31 cellular contexts compared by ENCODE assay signal in the genomic region with DNA sequence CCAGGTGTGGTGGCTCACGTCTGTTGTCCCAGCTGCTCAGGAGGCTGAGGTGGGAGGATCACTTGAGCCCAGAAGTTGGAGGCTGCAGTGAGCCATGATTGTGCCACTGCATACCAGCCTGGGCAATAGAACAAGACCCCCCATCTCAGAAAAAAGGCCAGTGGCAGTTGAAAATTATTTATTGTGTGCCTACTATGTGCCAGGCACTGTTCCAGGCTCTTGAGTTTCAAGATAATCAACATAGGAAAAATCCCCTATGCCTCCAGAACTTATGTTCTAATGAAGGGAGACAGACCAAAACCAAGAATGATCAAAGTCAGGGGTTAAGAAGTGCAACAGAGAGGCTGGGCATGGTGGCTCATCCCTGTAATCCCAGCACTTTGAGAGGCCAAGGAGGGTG. TPM values are rescaled to one million over a fixed set of nuclear protein-coding genes. Genes with fewer than 3 reads are reported as not detected.
DNase-seq lines count a peak whose midpoint lies in the region; ATAC-seq, FAIRE-seq and TF ChIP-seq lines count a peak whose summit lies in the region.
"Had no signal": no experiment of that assay in that cellular context is flagged by ENCODE, and none has a peak within 500 bp of the region (broad histone marks: within the 10 kb centered on the region; RNA-seq: fewer than 3 reads in every experiment).

No MANE protein-coding gene starts in this region.

- TF ChIP-seq CTCF in HepG2 (CRISPR knock-in tag; IDR thresholded peaks at IDR 0.05) (no peak), right lobe of liver (IDR thresholded peaks at IDR 0.05) (no peak), K562 (IDR thresholded peaks at IDR 0.05 in 2 of 3, conservative IDR thresholded peaks at IDR 0.05 in 1 of 3; ENCODE audit: insufficient read depth in 2 of 3, low read depth in 1 of 3, low read length in 3 of 3) (no peak)

- TF ChIP-seq POLR2A in HepG2 (IDR thresholded peaks at IDR 0.05; ENCODE audit: insufficient read depth in 1 of 2, low read depth in 2 of 2, low read length in 2 of 2) (no peak), right lobe of liver (IDR thresholded peaks at IDR 0.05) (no peak), K562 (conservative IDR thresholded peaks at IDR 0.05) (no peak)

- H3K27me3 ChIP-seq in HepG2 (ENCODE audit: control insufficient read depth in 1 of 2, insufficient read depth in 2 of 2, low read length in 2 of 2) (no peaks in the 10 kb centered on the region; a peak in 1 of 5 replicates), right lobe of liver (no peaks in the 10 kb centered on the region), K562 (ENCODE audit: control insufficient read depth in 2 of 2, insufficient read depth in 2 of 2, low read length in 2 of 2) (peaks cover 13 to 29% of the 10 kb centered on the region in 2 experiments; a peak in 3 of 5 replicates)
- H3K27me3 ChIP-seq: BE2C; BLaER1; BLaER1 treated with 17β-estradiol and CSF1 and Interleukin-3, amounts not matched to agents 10 nM and 100 nM had no signal

- no peak for TF ChIP-seq EP300 in HepG2 (IDR thresholded peaks at IDR 0.05; ENCODE audit: low read depth in 2 of 2, low read length in 2 of 2)
- TF ChIP-seq EP300 in HepG2 (CRISPR knock-in tag; IDR thresholded peaks at IDR 0.05; ENCODE audit: borderline replicate concordance) = no peak
- no peak for TF ChIP-seq EP300 in K562 (IDR thresholded peaks at IDR 0.05; ENCODE audit: low read length)

- BruUV-seq in HepG2 (replicated peaks; lab: Mats Ljungman, UMichigan) (no TSS peak), K562 (replicated peaks; lab: Mats Ljungman, UMichigan) (no TSS peak)

- H2AFZ ChIP-seq in HepG2 (ENCODE audit: low read length) (no peak overlapping the region), K562 (ENCODE audit: low read depth, low read length) (no peak overlapping the region)

- H3K79me2 ChIP-seq in HepG2 (ENCODE audit: insufficient read depth, low read length) = no peaks in the 10 kb centered on the region
- H3K79me2 ChIP-seq in K562 (ENCODE audit: control insufficient read depth, insufficient read depth, low read length) = no peaks in the 10 kb centered on the region

- H3K4me2 ChIP-seq in HepG2 (ENCODE audit: low read depth, low read length) (no peak overlapping the region), K562 (ENCODE audit: insufficient read depth, low read length) (no peak overlapping the region)
- H3K4me2 ChIP-seq: A549; BLaER1; BLaER1 treated with 17β-estradiol and CSF1 and Interleukin-3, amounts not matched to agents 10 nM and 100 nM had no signal

- FAIRE-seq in HepG2 (lab: Jason Lieb, UNC) (no peak), K562 (lab: Jason Lieb, UNC) (no peak)
- FAIRE-seq: A204.1, A549, D721Med had no signal

- TF ChIP-seq RAD21 in HepG2 (CRISPR knock-in tag; IDR thresholded peaks at IDR 0.05) = no peak
- no peak for TF ChIP-seq RAD21 in K562 (CRISPR knock-in tag; conservative IDR thresholded peaks at IDR 0.05 in 1 of 2, IDR thresholded peaks at IDR 0.05 in 1 of 2)

- H3K36me3 ChIP-seq in HepG2 (replicated peaks in 1 of 2; ENCODE audit: control insufficient read depth in 1 of 2, insufficient read depth in 2 of 2, low read length in 2 of 2) (no peaks in the 10 kb centered on the region), right lobe of liver (no peaks in the 10 kb centered on the region), K562 (ENCODE audit: control insufficient read depth, insufficient read depth, low read length) (no peaks in the 10 kb centered on the region)
- H3K36me3 ChIP-seq: BE2C; BLaER1; BLaER1 treated with 17β-estradiol and CSF1 and Interleukin-3, amounts not matched to agents 10 nM and 100 nM had no signal

- H3K4me1 ChIP-seq in HepG2 (ENCODE audit: insufficient read depth, low read length) = no peaks in the 10 kb centered on the region
- H3K4me1 ChIP-seq in right lobe of liver = no peaks in the 10 kb centered on the region
- H3K4me1 ChIP-seq in K562 (replicated peaks in 1 of 2; ENCODE audit: control insufficient read depth in 2 of 2, insufficient read depth in 2 of 2, low read length in 2 of 2) = no peaks in the 10 kb centered on the region
- H3K4me1 ChIP-seq: A549, BE2C, Caco-2 had no signal

- H3K4me3 ChIP-seq in HepG2 (replicated peaks in 1 of 3; ENCODE audit: insufficient read depth in 1 of 3, low read depth in 2 of 3, low read length in 3 of 3) = no peak overlapping the region
- H3K4me3 ChIP-seq in right lobe of liver = no peak overlapping the region
- no peak overlapping the region for H3K4me3 ChIP-seq in K562
- H3K4me3 ChIP-seq: A549; BLaER1; BLaER1 treated with 17β-estradiol and CSF1 and Interleukin-3, amounts not matched to agents 10 nM and 100 nM had no signal

- ATAC-seq in HepG2 (no peak), right lobe of liver (no peak), K562 (no peak)
- ATAC-seq: A549; CD8-positive, alpha-beta T cell had no signal

- no peak for DNase-seq in HepG2 (ENCODE audit: low spot score)
- DNase-seq in right lobe of liver = no peak
- DNase-seq in K562 (ENCODE audit: extremely low read depth in 1 of 4, low spot score in 3 of 4) = no peak
- no peak for DNase-seq in amygdala (lab: John Stamatoyannopoulos, UW)
- DNase-seq: 8988T; ACHN; AML-193; BE2C; C1 segment of cervical spinal cord; Caco-2; Calu3; CD4-positive, alpha-beta memory T cell; CD4-positive, alpha-beta T cell; CD4-positive, CD25-positive, alpha-beta regulatory T cell; CD8-positive, alpha-beta memory T cell; CD8-positive, alpha-beta T cell; COR-L47; DMS 273 treated with DMSO at 0.1 percent for 48 hours; DMS153; DMS53; DMS79; DMS79 treated with DMSO at 0.1 percent for 48 hours; DND-41; EL had no signal

- in situ Hi-C loops in HepG2 (cut with HindIII; ENCODE audit: extremely low pct_ligation_motif_present, low pct_unique_long_range_greater_than_20kb) = no loop called here
- in situ Hi-C loops in K562 (cut with MboI) = no loop called here

- H3K9me3 ChIP-seq in HepG2 (ENCODE audit: low read length) (peaks cover 8% of the 10 kb centered on the region; the same call in 1 of the 2 replicates), right lobe of liver (no peaks in the 10 kb centered on the region), K562 (replicated peaks; ENCODE audit: control insufficient read depth, insufficient read depth, low read depth, low read length) (no peaks in the 10 kb centered on the region; the same call in 1 of the 2 replicates)
- H3K9me3 ChIP-seq: BE2C had no signal

- H3K9me1 ChIP-seq in K562 (ENCODE audit: control insufficient read depth, insufficient read depth, low read length) = no peaks in the 10 kb centered on the region

- CTCF ChIA-PET in HepG2 (lab: Yijun Ruan, JAX; ENCODE audit: low intra/inter-chr PET ratio, low total read pairs) = no interaction called here
- CTCF ChIA-PET in K562 (lab: Yijun Ruan, JAX; ENCODE audit: low intra/inter-chr PET ratio) = no interaction called here

- intact Hi-C loops in HepG2 (cut with micrococcal nuclease; ENCODE audit: unreplicated experiment) = no loop called here
- intact Hi-C loops in right lobe of liver (cut with DNase I) = no loop called here
- intact Hi-C loops in K562 (cut with micrococcal nuclease) = no loop called here

- H3K27ac ChIP-seq in HepG2 (ENCODE audit: extremely low read length, insufficient read depth, low read length) (no peak overlapping the region), right lobe of liver (no peak overlapping the region), K562 (ENCODE audit: extremely low read depth, low read depth, low read length) (no peak overlapping the region)
- H3K27ac ChIP-seq: 22Rv1; A549; BLaER1; BLaER1 treated with 17β-estradiol and CSF1 and Interleukin-3, amounts not matched to agents 10 nM and 100 nM; C4-2B had no signal

- WGBS in HepG2 (ENCODE audit: low lambda C conversion rate) = 25% methylated on average over 1 of the region's 1 CpG
- 33% methylated on average over 1 of the region's 1 CpG for WGBS in right lobe of liver (ENCODE audit: insufficient coverage, low coverage, low lambda C conversion rate, missing lambda C conversion rate)
- 0% methylated on average over 1 of the region's 1 CpG for WGBS in K562 (ENCODE audit: insufficient coverage, low coverage, missing lambda C conversion rate)

- H4K20me1 ChIP-seq in HepG2 (ENCODE audit: insufficient read depth, low read length) (no peaks in the 10 kb centered on the region), K562 (replicated peaks; ENCODE audit: control insufficient read depth, insufficient read depth, low read length) (no peaks in the 10 kb centered on the region)
- H4K20me1 ChIP-seq: BLaER1; BLaER1 treated with 17β-estradiol and CSF1 and Interleukin-3, amounts not matched to agents 10 nM and 100 nM had no signal

- POLR2A ChIA-PET in HepG2 (lab: Yijun Ruan, JAX) (no interaction called here), K562 (lab: Yijun Ruan, JAX) (interaction anchor here (0.8 to 1.0 kb wide), 2 partner anchors 10 to 22 kb away, joined by 3 read pairs; no protein-coding TSS in a partner anchor)

- no peak overlapping the region for H3K9ac ChIP-seq in HepG2 (ENCODE audit: insufficient read depth, low read depth, low read length)
- no peak overlapping the region for H3K9ac ChIP-seq in K562 (ENCODE audit: insufficient read depth in 1 of 2, low read depth in 2 of 2, low read length in 2 of 2)
- H3K9ac ChIP-seq: BLaER1; BLaER1 treated with 17β-estradiol and CSF1 and Interleukin-3, amounts not matched to agents 10 nM and 100 nM had no signal

RNA-seq across cellular contexts. Expression of gene LMTK2, which starts 42.4 kb away (rescaled TPM):
- total RNA-seq in HepG2 (2016; rRNA removed; fragmentation: Illumina TruSeq; extraction: Trizol) = 8.1 and 9.5 TPM in 2 replicates
- 2.7 and 3.2 TPM in 2 replicates for total RNA-seq in HepG2 (2016; cell fraction: cytosol; rRNA removed; fragmentation: Illumina TruSeq; extraction: Trizol; ENCODE audit: low read depth)
- 6.1 and 10.1 TPM in 2 replicates for total RNA-seq in HepG2 (2016; cell fraction: insoluble cytoplasmic fraction; rRNA removed; fragmentation: Illumina TruSeq; extraction: Trizol)
- total RNA-seq in HepG2 (2016; cell fraction: membrane; rRNA removed; fragmentation: Illumina TruSeq; extraction: Trizol) = 6.2 and 7.5 TPM in 2 replicates
- total RNA-seq in HepG2 (2016; cell fraction: nucleus; rRNA removed; fragmentation: Illumina TruSeq; extraction: Trizol) = 14.1 and 16.3 TPM in 2 replicates
- 11.7 and 12.1 TPM in 2 replicates for polyA plus RNA-seq in HepG2 (2011; rRNA removed)
- polyA plus RNA-seq in HepG2 (2011; cell fraction: cytosol; rRNA removed) = 7.9 and 8.0 TPM in 2 replicates
- 16.6 and 18.4 TPM in 2 replicates for polyA plus RNA-seq in HepG2 (2011; cell fraction: nucleus; rRNA removed)
- polyA plus RNA-seq in HepG2 (2012) = 10.0 and 10.9 TPM in 2 replicates
- polyA plus RNA-seq in HepG2 (2016; cell fraction: cytosol; fragmentation: Illumina TruSeq; extraction: Trizol; ENCODE audit: low read depth) = 0.40 and 0.69 TPM in 2 replicates
- 4.0 and 4.3 TPM in 2 replicates for polyA plus RNA-seq in HepG2 (2016; cell fraction: insoluble cytoplasmic fraction; fragmentation: Illumina TruSeq; extraction: Trizol; ENCODE audit: low read depth)
- polyA plus RNA-seq in HepG2 (2016; cell fraction: membrane; fragmentation: Illumina TruSeq; extraction: Trizol; ENCODE audit: low read depth) = 0.68 and 0.84 TPM in 2 replicates
- 19.4 and 20.9 TPM in 2 replicates for polyA plus RNA-seq in HepG2 (2016; cell fraction: nucleus; fragmentation: Illumina TruSeq; extraction: Trizol; ENCODE audit: insufficient read depth, low read depth)
- polyA minus RNA-seq in HepG2 (2011; rRNA and poly(A)+ RNA removed; ENCODE audit: low replicate concordance) = 19.1 and 27.7 TPM in 2 replicates
- 24.0 and 26.3 TPM in 2 replicates for polyA minus RNA-seq in HepG2 (2011; cell fraction: cytosol; rRNA and poly(A)+ RNA removed)
- polyA minus RNA-seq in HepG2 (2011; cell fraction: nucleus; rRNA and poly(A)+ RNA removed) = 19.1 and 20.0 TPM in 2 replicates
- 10 to 100 TPM in 5 of 6 experiments, 1 to 10 TPM in 1; 9.4 to 16.7 (median 13.9) TPM for total RNA-seq in right lobe of liver
- total RNA-seq in K562 (2011; cell fraction: chromatin; rRNA removed; ENCODE audit: low replicate concordance) = 21.6 and 22.5 TPM in 2 replicates
- 17.4 and 19.2 TPM in 2 replicates for total RNA-seq in K562 (2011; cell fraction: nucleolus; rRNA removed)
- total RNA-seq in K562 (2011; cell fraction: nucleoplasm; rRNA removed) = 22.9 and 28.6 TPM in 2 replicates
- total RNA-seq in K562 (2014; rRNA removed) = 6.4 and 7.7 TPM in 2 replicates
- total RNA-seq in K562 (2014; rRNA removed; fragmentation: Illumina TruSeq; extraction: Trizol) = 6.3 and 7.1 TPM in 2 replicates
- 7.7 and 7.8 TPM in 2 replicates for total RNA-seq in K562 (2015; rRNA removed; fragmentation: Illumina TruSeq; extraction: Trizol)
- total RNA-seq in K562 (2021) = 14.3 and 16.4 TPM in 2 replicates
- polyA plus RNA-seq in K562 (2011; rRNA removed) = 3.3 and 3.6 TPM in 2 replicates
- polyA plus RNA-seq in K562 (2011; cell fraction: cytosol; rRNA removed) = 2.3 and 3.7 TPM in 2 replicates
- 3.9 and 7.0 TPM in 2 replicates for polyA plus RNA-seq in K562 (2011; cell fraction: nucleus; rRNA removed)
- 5.3 and 6.1 TPM in 2 replicates for polyA plus RNA-seq in K562 (2012)
- polyA plus RNA-seq in K562 (2014; fragmentation: Illumina TruSeq; extraction: Trizol) = 8.3 and 8.4 TPM in 2 replicates
- polyA plus RNA-seq in K562 (2014; fragmentation: Nextera tagmentation; extraction: Ambion mirVana) = 1 to 10 TPM in 1 of 2 experiments, under 1 TPM in 1; 0.78 to 1.8 TPM
- polyA plus RNA-seq in K562 (2014; rRNA removed) = 6.2 and 6.5 TPM in 2 replicates
- 5.7 and 7.3 TPM in 2 replicates for polyA minus RNA-seq in K562 (2011; rRNA and poly(A)+ RNA removed)
- polyA minus RNA-seq in K562 (2011; cell fraction: cytosol; rRNA and poly(A)+ RNA removed) = 9.5 and 10.7 TPM in 2 replicates
- polyA minus RNA-seq in K562 (2011; cell fraction: nucleus; rRNA and poly(A)+ RNA removed) = 4.1 and 5.1 TPM in 2 replicates

Comparison
In these comparisons a context has a peak if more than half of its experiments do, and no peak if none do; other contexts are left out.
1. Of the 241 proteins assayed by ChIP-seq in both HepG2 and K562: peak only in HepG2: none; only in K562: none; in both: ZKSCAN1; in neither: 240.